ENCODE assay signal across 8 cellular contexts in genomic region chr9:98315551-98316060, GRCh38.
A peak's percentile ranks its signal among the peaks of the same experiment; 100 is the strongest.
DNase-seq lines count a peak whose midpoint lies in the region; ATAC-seq and TF ChIP-seq lines count a peak whose summit lies in the region.

No MANE protein-coding gene starts in this region.

- peak overlapping the region; percentile 95 for H3K27ac ChIP-seq in WERI-Rb-1

- no peaks in the 10 kb centered on the region for H3K27me3 ChIP-seq in WERI-Rb-1 (ENCODE audit: insufficient read depth, low read depth, severe bottlenecking)

- peaks cover 8% of the 10 kb centered on the region for H3K36me3 ChIP-seq in WERI-Rb-1

- H3K9me3 ChIP-seq in WERI-Rb-1 (ENCODE audit: severe bottlenecking), result peaks cover 3% of the 10 kb centered on the region

- H3K4me3 ChIP-seq in WERI-Rb-1 (ENCODE audit: low read depth, low read length), result no peak overlapping the region

- ATAC-seq in GM18498 (IDR thresholded peaks at IDR 0.05; ENCODE audit: unreplicated experiment), result peak; percentile 74
- ATAC-seq in HG03159 (IDR thresholded peaks at IDR 0.05; ENCODE audit: unreplicated experiment), result peak; percentile 73
- ATAC-seq in HG02973 (IDR thresholded peaks at IDR 0.05; ENCODE audit: unreplicated experiment), result no peak

- in situ Hi-C loops in T47D (cut with HindIII; ENCODE audit: low pct_unique_long_range_greater_than_20kb, low sequenced_read_pairs), result no loop called here

- TF ChIP-seq CTCF in WERI-Rb-1 (IDR thresholded peaks at IDR 0.05; ENCODE audit: low read depth, low read length), result peak; percentile 98

- DNase-seq in NCI-H226, result peak; percentile 54
- DNase-seq in WERI-Rb-1, result peak; percentile 98
- peak; percentile 76 to 80 for DNase-seq in T47D (ENCODE audit: low read depth in 1 of 2, low spot score in 1 of 2)
- peak; percentile 93 for DNase-seq in islet precursor cell
- DNase-seq in stimulated activated CD4-positive, alpha-beta T cell treated with anti-CD3 and anti-CD28 coated beads, Interleukin-1b, Interleukin-23, amount 100 ng/mL, for 1 hour (ENCODE audit: low read depth in 2 of 2), result peak; percentile 29 to 58

Comparison
In these comparisons a context has a peak if more than half of its experiments do, and no peak if none do; other contexts are left out.
1. DNase-seq: peak in every context shown above with its lines; median percentile 98 in WERI-Rb-1; 93 in islet precursor cell; 78 in T47D; 54 in NCI-H226; 44 in stimulated activated CD4-positive, alpha-beta T cell treated with anti-CD3 and anti-CD28 coated beads, Interleukin-1b, Interleukin-23, amount 100 ng/mL, for 1 hour.